Comparison of ENCODE assay signal across 31 cellular contexts in the genomic region with DNA sequence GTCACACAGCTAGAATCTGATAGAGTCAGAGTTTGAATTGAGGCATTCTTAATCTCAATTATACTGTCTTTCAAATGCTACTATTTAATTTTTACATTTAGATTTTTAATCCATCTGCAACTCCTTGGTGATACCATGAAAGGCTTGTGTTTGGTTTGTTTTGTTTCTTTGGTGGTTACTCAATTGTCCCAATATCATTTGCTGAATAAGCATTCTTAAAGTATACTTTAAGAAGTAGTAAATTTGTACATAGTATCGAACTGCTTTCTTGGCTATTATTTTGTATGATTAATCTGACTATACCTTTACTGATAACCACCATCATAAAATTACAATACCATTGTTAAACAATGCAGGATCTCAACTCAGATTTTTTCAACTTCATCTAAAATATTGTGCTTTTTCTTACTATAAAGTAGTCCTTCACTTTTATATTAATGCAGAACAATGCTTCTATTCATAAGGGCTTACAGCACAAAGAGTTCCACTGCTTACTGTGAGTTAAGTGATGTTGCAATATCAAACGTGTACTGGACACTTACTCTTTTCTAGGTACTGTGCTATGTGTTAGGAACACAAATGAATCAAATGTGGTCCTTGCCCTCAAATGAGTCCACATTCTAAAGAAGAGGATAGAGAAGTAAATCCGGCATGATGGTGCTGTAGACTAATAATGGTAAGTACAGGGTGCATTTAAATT.
"Had no signal": no experiment of that assay in that cellular context is flagged by ENCODE, and none has a peak within 500 bp of the region (broad histone marks: within the 10 kb centered on the region; RNA-seq: fewer than 3 reads in every experiment).

No MANE protein-coding gene starts in this region.

- H3K9ac ChIP-seq: SK-N-SH had no signal

- H3K27me3 ChIP-seq: brain microvascular endothelial cell, cardiac muscle cell, MG63, SJCRH30 had no signal

- H3K4me3 Mint-ChIP-seq: activated CD4-positive, alpha-beta T cell treated with anti-CD3 and anti-CD28 coated beads, Interleukin-2, amount 10 ng/mL, durations not matched to agents 24 days and 14 days; activated naive CD4-positive, alpha-beta T cell treated with anti-CD3 and anti-CD28 coated beads for 36 hours; activated T-cell treated with anti-CD3 and anti-CD28 coated beads, Interleukin-2, amount 50 U/mL, for 4 hours; activated T-helper 1 cell treated with anti-CD3 and anti-CD28 coated beads, Interleukin-12 subunit alpha, Interleukin-12 subunit beta, Interleukin-2, Interleukin-4 antibody, amounts not matched to agents 30 ng/mL and 10 ng/mL and 1 ng/mL, durations not matched to agents 14 hours and 24 hours and 36 hours; central memory CD8-positive, alpha-beta T cell; T-helper 1 cell treated with Interleukin-12 subunit alpha and Interleukin-12 subunit beta and Interleukin-4 antibody, amounts not matched to agents 30 μg/mL and 1 μg/mL, for 36 hours; T-helper 2 cell treated with Interferon-gamma antibody and Interleukin-4, amounts not matched to agents 5 μg/mL and 100 μg/mL, for 36 hours had no signal

- H3K4me3 ChIP-seq: cardiac muscle cell, MG63, SJCRH30 had no signal

- H3K27ac ChIP-seq: brain microvascular endothelial cell, cardiac muscle cell, SJCRH30 had no signal

- H3K9me3 ChIP-seq: MG63, SJCRH30, SK-N-SH had no signal

- H3K9me3 Mint-ChIP-seq: activated CD4-positive, alpha-beta T cell treated with anti-CD3 and anti-CD28 coated beads, Interleukin-2, amount 10 ng/mL, durations not matched to agents 24 days and 14 days; activated naive CD4-positive, alpha-beta T cell treated with anti-CD3 and anti-CD28 coated beads for 36 hours; activated naive CD4-positive, alpha-beta T cell treated with anti-CD3 and anti-CD28 coated beads, Interleukin-2, amount 50 U/mL, for 72 hours; activated T-cell treated with anti-CD3 and anti-CD28 coated beads, Interleukin-2, amount 50 U/mL, for 4 hours; activated T-helper 1 cell treated with anti-CD3 and anti-CD28 coated beads, Interleukin-12 subunit alpha, Interleukin-12 subunit beta, Interleukin-2, Interleukin-4 antibody, amounts not matched to agents 30 ng/mL and 10 ng/mL and 1 ng/mL, durations not matched to agents 14 hours and 24 hours and 36 hours; T-helper 1 cell treated with Interleukin-12 subunit alpha and Interleukin-12 subunit beta and Interleukin-4 antibody, amounts not matched to agents 30 μg/mL and 1 μg/mL, for 36 hours; T-helper 2 cell treated with Interferon-gamma antibody and Interleukin-4, amounts not matched to agents 5 μg/mL and 100 μg/mL, for 36 hours had no signal

- H3K4me1 Mint-ChIP-seq: activated CD4-positive, alpha-beta T cell treated with anti-CD3 and anti-CD28 coated beads, Interleukin-2, amount 10 ng/mL, durations not matched to agents 24 days and 14 days; central memory CD8-positive, alpha-beta T cell had no signal

- H3K27ac Mint-ChIP-seq: activated CD4-positive, alpha-beta T cell treated with anti-CD3 and anti-CD28 coated beads, Interleukin-2, amount 10 ng/mL, durations not matched to agents 24 days and 14 days; activated naive CD4-positive, alpha-beta T cell treated with anti-CD3 and anti-CD28 coated beads for 36 hours; activated naive CD4-positive, alpha-beta T cell treated with anti-CD3 and anti-CD28 coated beads, Interleukin-2, amount 50 U/mL, for 72 hours; activated T-helper 1 cell treated with anti-CD3 and anti-CD28 coated beads, Interleukin-12 subunit alpha, Interleukin-12 subunit beta, Interleukin-2, Interleukin-4 antibody, amounts not matched to agents 30 ng/mL and 10 ng/mL and 1 ng/mL, durations not matched to agents 14 hours and 24 hours and 36 hours; T-helper 1 cell treated with Interleukin-12 subunit alpha and Interleukin-12 subunit beta and Interleukin-4 antibody, amounts not matched to agents 30 μg/mL and 1 μg/mL, for 36 hours; T-helper 2 cell treated with Interferon-gamma antibody and Interleukin-4, amounts not matched to agents 5 μg/mL and 100 μg/mL, for 36 hours had no signal

- FAIRE-seq: TTC549 had no signal

- H3K27me3 Mint-ChIP-seq: activated CD4-positive, alpha-beta T cell treated with anti-CD3 and anti-CD28 coated beads, Interleukin-2, amount 10 ng/mL, durations not matched to agents 24 days and 14 days; central memory CD8-positive, alpha-beta T cell had no signal

- H3K36me3 ChIP-seq: brain microvascular endothelial cell, cardiac muscle cell, MG63, SJCRH30 had no signal

- H3K36me3 Mint-ChIP-seq: activated naive CD4-positive, alpha-beta T cell treated with anti-CD3 and anti-CD28 coated beads, Interleukin-2, amount 50 U/mL, for 72 hours had no signal

- ATAC-seq: activated naive CD4-positive, alpha-beta T cell treated with anti-CD3 and anti-CD28 coated beads, Interleukin-2, amount 50 U/mL, for 72 hours; activated T-cell treated with anti-CD3 and anti-CD28 coated beads, Interleukin-2, amount 50 U/mL, for 4 hours; Panc1 had no signal

- H3K4me2 ChIP-seq: SK-N-SH had no signal

- DNase-seq: activated CD4-positive, alpha-beta T cell treated with anti-CD3 and anti-CD28 coated beads, Interleukin-2, amount 10 ng/mL, durations not matched to agents 24 days and 14 days; activated CD4-positive, alpha-beta T cell treated with anti-CD3 and anti-CD28 coated beads, Interleukin-2, amount 50 U/mL, for 4 hours; activated CD8-positive, alpha-beta memory T cell treated with anti-CD3 and anti-CD28 coated beads, Interleukin-2, amount 50 U/mL, for 4 hours; activated gamma-delta T cell treated with Interleukin-2 at 50 U/mL for 16 hours; activated naive CD4-positive, alpha-beta T cell treated with anti-CD3 and anti-CD28 coated beads for 36 hours; activated T-cell treated with anti-CD3 and anti-CD28 coated beads for 4 hours; activated T-cell treated with anti-CD3 and anti-CD28 coated beads, Interleukin-2, amount 50 U/mL, for 4 hours; anterior cingulate cortex; brain microvascular endothelial cell; Karpas-422; KBM-7; MG63; NCI-H1048; NCI-H1105 treated with DMSO at 0.1 percent for 48 hours; NCI-H1436; NCI-H1694; NCI-H1930; NCI-H2081 treated with DMSO at 0.1 percent for 48 hours; NCI-H345; NCI-H524 treated with DMSO at 0.1 percent for 48 hours; SHP77; SJCRH30; SK-N-SH had no signal
